Comparison of ENCODE assay signal across 21 cellular contexts in genomic region chr12:99192489-99192888, GRCh38.
DNase-seq lines count a peak whose midpoint lies in the region; ATAC-seq, FAIRE-seq and TF ChIP-seq lines count a peak whose summit lies in the region.
"Had no signal": no experiment of that assay in that cellular context is flagged by ENCODE, and none has a peak within 500 bp of the region (broad histone marks: within the 10 kb centered on the region; RNA-seq: fewer than 3 reads in every experiment).

No MANE protein-coding gene starts in this region.

- no peak overlapping the region for H3K4me2 ChIP-seq in Karpas-422 (ENCODE audit: low read depth, low read length, poor library complexity, severe bottlenecking)
- H3K4me2 ChIP-seq: A549; BLaER1 treated with 17β-estradiol and CSF1 and Interleukin-3, amounts not matched to agents 10 nM and 100 nM had no signal

- 59 to 72% methylated on average over 3 of the region's 3 CpGs for WGBS in thyroid gland, 2 donors

- DNase-seq in frontal cortex (ENCODE audit: low spot score in 2 of 2): no peak
- no peak for DNase-seq in Karpas-422
- DNase-seq in thyroid gland: no peak
- DNase-seq in mucosa of descending colon: no peak
- DNase-seq: 8988T; AML-193; Caco-2; Calu3; CD4-positive, alpha-beta T cell; CD8-positive, alpha-beta T cell; DMS79 treated with DMSO at 0.1 percent for 48 hours; GF-D8 had no signal

- no peak overlapping the region for H2AFZ ChIP-seq in Karpas-422 (ENCODE audit: low read length)

- intact Hi-C loops in thyroid gland (cut with DNase I): no loop called here
- intact Hi-C loops in mucosa of descending colon (cut with DNase I, micrococcal nuclease): no loop called here

- H4K20me1 ChIP-seq in Karpas-422 (ENCODE audit: insufficient read depth, low read depth, low read length): no peaks in the 10 kb centered on the region
- H4K20me1 ChIP-seq: BLaER1 treated with 17β-estradiol and CSF1 and Interleukin-3, amounts not matched to agents 10 nM and 100 nM had no signal

- H3K27me3 ChIP-seq in Karpas-422 (ENCODE audit: low read length): no peaks in the 10 kb centered on the region
- H3K27me3 ChIP-seq in thyroid gland: no peaks in the 10 kb centered on the region
- H3K27me3 ChIP-seq: BLaER1 treated with 17β-estradiol and CSF1 and Interleukin-3, amounts not matched to agents 10 nM and 100 nM had no signal

- no peak for ATAC-seq in mucosa of descending colon
- ATAC-seq: A549; CD8-positive, alpha-beta T cell had no signal

- no peak overlapping the region for H3K9ac ChIP-seq in Karpas-422 (ENCODE audit: low read length)
- H3K9ac ChIP-seq: BLaER1 treated with 17β-estradiol and CSF1 and Interleukin-3, amounts not matched to agents 10 nM and 100 nM had no signal

- FAIRE-seq in A204.1 (lab: Jason Lieb, UNC) (peak; percentile 84), colon (lab: Jason Lieb, UNC) (peak; percentile 41), frontal cortex (lab: Jason Lieb, UNC) (peak; percentile 3)
- FAIRE-seq: A549, D721Med, G401.6, GM12891, GM19239 had no signal

- H3K36me3 ChIP-seq in Karpas-422 (ENCODE audit: insufficient read depth, low read length) (no peaks in the 10 kb centered on the region), thyroid gland (no peaks in the 10 kb centered on the region), mucosa of descending colon (ENCODE audit: low read depth) (no peaks in the 10 kb centered on the region)

- H3K27ac ChIP-seq in Karpas-422 (ENCODE audit: low read length) (no peak overlapping the region), thyroid gland (no peak overlapping the region)
- H3K27ac ChIP-seq: A549; BLaER1 treated with 17β-estradiol and CSF1 and Interleukin-3, amounts not matched to agents 10 nM and 100 nM; C4-2B had no signal

- 0 out of 2 replicates have a peak, but pooled peaks cover 4% of the 10 kb centered on the region for H3K9me2 ChIP-seq in Karpas-422 (replicated peaks; ENCODE audit: insufficient read depth, low read length)

- H3K4me3 ChIP-seq in Karpas-422 (ENCODE audit: low read length): no peak overlapping the region
- no peak overlapping the region for H3K4me3 ChIP-seq in thyroid gland (replicated peaks in 1 of 3)
- no peak overlapping the region for H3K4me3 ChIP-seq in mucosa of descending colon
- H3K4me3 ChIP-seq: A549; BLaER1 treated with 17β-estradiol and CSF1 and Interleukin-3, amounts not matched to agents 10 nM and 100 nM had no signal

- peaks cover 3% of the 10 kb centered on the region; the same call in 1 of the 2 replicates for H3K4me1 ChIP-seq in Karpas-422 (ENCODE audit: low read length)
- no peaks in the 10 kb centered on the region for H3K4me1 ChIP-seq in thyroid gland
- no peaks in the 10 kb centered on the region for H3K4me1 ChIP-seq in mucosa of descending colon (ENCODE audit: low read depth)
- H3K4me1 ChIP-seq: A549, Caco-2 had no signal

- TF ChIP-seq CTCF in thyroid gland (IDR thresholded peaks at IDR 0.05): no peak
- no peak for TF ChIP-seq CTCF in mucosa of descending colon (IDR thresholded peaks at IDR 0.05)

- H3K9me3 ChIP-seq in Karpas-422 (ENCODE audit: low read length) (no peaks in the 10 kb centered on the region), thyroid gland (no peaks in the 10 kb centered on the region), mucosa of descending colon (peaks cover 26% of the 10 kb centered on the region)
- H3K9me3 ChIP-seq: A549, Caco-2 had no signal

- TF ChIP-seq POLR2A in thyroid gland (IDR thresholded peaks at IDR 0.05): no peak

- H3K79me2 ChIP-seq in Karpas-422 (ENCODE audit: low read length): no peaks in the 10 kb centered on the region
